Comparison of ENCODE assay signal across 8 cellular contexts in genomic region chr2:231483398-231484329, GRCh38. TPM values are rescaled to one million over a fixed set of nuclear protein-coding genes. Genes with fewer than 3 reads are reported as not detected.
DNase-seq lines count a peak whose midpoint lies in the region; ATAC-seq, FAIRE-seq and TF ChIP-seq lines count a peak whose summit lies in the region.

No MANE protein-coding gene starts in this region.

- 70% methylated on average over 6 of the region's 65 CpGs for WGBS in K562 (ENCODE audit: insufficient coverage, low coverage, missing lambda C conversion rate)
- WGBS in lung, 2 donors = 51 to 54% methylated on average over 64 to 65 of the region's 65 CpGs

- H3K36me3 ChIP-seq in Panc1 (ENCODE audit: control insufficient read depth, insufficient read depth, low read length) = no peaks in the 10 kb centered on the region
- no peaks in the 10 kb centered on the region for H3K36me3 ChIP-seq in K562 (ENCODE audit: control insufficient read depth, insufficient read depth, low read length)
- H3K36me3 ChIP-seq in lung (ENCODE audit: control insufficient read depth in 2 of 2, insufficient read depth in 2 of 2, low read length in 2 of 2) = no peaks in the 10 kb centered on the region

- TF ChIP-seq EP300 in K562 (IDR thresholded peaks at IDR 0.05; ENCODE audit: low read length) = no peak

- no peaks in the 10 kb centered on the region for H3K79me2 ChIP-seq in K562 (ENCODE audit: control insufficient read depth, insufficient read depth, low read length)

- no peak for DNase-seq in Panc1 (ENCODE audit: low read depth, low spot score)
- DNase-seq in K562 (ENCODE audit: extremely low read depth in 1 of 4, low spot score in 3 of 4) = no peak
- peak; percentile 30 for DNase-seq in lung (ENCODE audit: low spot score)
- DNase-seq in NK-92 treated with Interleukin-12 subunit alpha and Interleukin-12 subunit beta, amount 100 ng/mL, for 24 hours (lab: John Stamatoyannopoulos, UW) = no peak
- DNase-seq in GM12891 (ENCODE audit: insufficient read length, low spot score) = no peak
- DNase-seq in NCI-H82 (lab: John Stamatoyannopoulos, UW) = no peak

- H3K4me1 ChIP-seq in Panc1 (ENCODE audit: control insufficient read depth, insufficient read depth, low read length) (no peaks in the 10 kb centered on the region), K562 (replicated peaks in 1 of 2; ENCODE audit: control insufficient read depth in 2 of 2, insufficient read depth in 2 of 2, low read length in 2 of 2) (peaks cover 0 to 15% of the 10 kb centered on the region in 2 experiments; a peak in 2 of 5 replicates), lung (ENCODE audit: control insufficient read depth in 2 of 2, insufficient read depth in 2 of 2, low read length in 2 of 2) (peaks cover 0 to 5% of the 10 kb centered on the region in 2 donors)

- H4K20me1 ChIP-seq in K562 (replicated peaks; ENCODE audit: control insufficient read depth, insufficient read depth, low read length) = no peaks in the 10 kb centered on the region

- H3K27ac ChIP-seq in Panc1 (ENCODE audit: low read length) (no peak overlapping the region), K562 (ENCODE audit: extremely low read depth, low read depth, low read length) (no peak overlapping the region), lung (ENCODE audit: low read depth in 1 of 2, low read length in 1 of 2) (peak overlapping the region; percentile 58 to 88), temporal lobe (ENCODE audit: low read depth, low read length) (peak overlapping the region; percentile 44)

- H3K27me3 ChIP-seq in Panc1 (ENCODE audit: control insufficient read depth, insufficient read depth, low read length) = no peaks in the 10 kb centered on the region
- H3K27me3 ChIP-seq in K562 (ENCODE audit: control insufficient read depth in 2 of 2, insufficient read depth in 2 of 2, low read length in 2 of 2) = no peaks in the 10 kb centered on the region
- H3K27me3 ChIP-seq in lung (ENCODE audit: control insufficient read depth, insufficient read depth) = no peaks in the 10 kb centered on the region

- no peaks in the 10 kb centered on the region for H3K9me1 ChIP-seq in K562 (ENCODE audit: control insufficient read depth, insufficient read depth, low read length)

- in situ Hi-C loops in Panc1 (cut with HindIII; ENCODE audit: low pct_unique_long_range_greater_than_20kb, low sequenced_read_pairs) (no loop called here), K562 (cut with MboI) (no loop called here)

- BruUV-seq in Panc1 (replicated peaks; lab: Mats Ljungman, UMichigan) = no TSS peak
- no TSS peak for BruUV-seq in K562 (replicated peaks; lab: Mats Ljungman, UMichigan)

- H2AFZ ChIP-seq in K562 (ENCODE audit: low read depth, low read length) = peak overlapping the region; percentile 86; the same call in 1 of the 2 replicates

- CTCF ChIA-PET in Panc1 (lab: Charles Lee) (interaction anchor here (1.1 to 1.3 kb wide), 2 partner anchors 20 to 72 kb away, joined by 4 to 7 read pairs; partner anchors contain the start of gene NCL), K562 (lab: Yijun Ruan, JAX; ENCODE audit: low intra/inter-chr PET ratio) (no interaction called here)

- no peaks in the 10 kb centered on the region for H3K9me3 ChIP-seq in Panc1 (ENCODE audit: control insufficient read depth, insufficient read depth, low read depth, low read length)
- no peaks in the 10 kb centered on the region for H3K9me3 ChIP-seq in K562 (replicated peaks; ENCODE audit: control insufficient read depth, insufficient read depth, low read depth, low read length)
- H3K9me3 ChIP-seq in lung (ENCODE audit: control insufficient read depth in 2 of 2, insufficient read depth in 1 of 2, low read length in 1 of 2) = no peaks in the 10 kb centered on the region

- peak; percentile 10; the same call in 1 of the 2 replicates for ATAC-seq in Panc1
- no peak for ATAC-seq in K562
- ATAC-seq in lung (ENCODE audit: insufficient read depth, low FRiP score) = peak; percentile 60

- TF ChIP-seq POLR2A in K562 (conservative IDR thresholded peaks at IDR 0.05) = no peak
- no peak for TF ChIP-seq POLR2A in GM12891 (IDR thresholded peaks at IDR 0.05; ENCODE audit: low read depth, low read length)

- no peak overlapping the region for H3K4me2 ChIP-seq in K562 (ENCODE audit: insufficient read depth, low read length)

- TF ChIP-seq CTCF in GM12873 (IDR thresholded peaks at IDR 0.05; ENCODE audit: insufficient read depth, low read depth, low read length, missing control alignments) (peak; percentile 2), Panc1 (IDR thresholded peaks at IDR 0.05) (no peak; the same call in 1 of the 2 replicates), K562 (IDR thresholded peaks at IDR 0.05 in 2 of 3, conservative IDR thresholded peaks at IDR 0.05 in 1 of 3; ENCODE audit: insufficient read depth in 2 of 3, low read depth in 1 of 3, low read length in 3 of 3) (no peak), lung (IDR thresholded peaks at IDR 0.05; ENCODE audit: control extremely low read depth, extremely low read depth) (no peak)

- H3K9ac ChIP-seq in K562 (ENCODE audit: insufficient read depth in 1 of 2, low read depth in 2 of 2, low read length in 2 of 2) = peak overlapping the region in 1 of 2 experiments; percentile 81; a peak in 2 of 4 replicates

- TF ChIP-seq RAD21 in K562 (CRISPR knock-in tag; conservative IDR thresholded peaks at IDR 0.05 in 1 of 2, IDR thresholded peaks at IDR 0.05 in 1 of 2) = no peak

- intact Hi-C loops in Panc1 (cut with micrococcal nuclease; ENCODE audit: unreplicated experiment) (loop anchor here (2.0 kb wide), 1 partner anchor 75 kb away; no protein-coding TSS in a partner anchor), K562 (cut with micrococcal nuclease) (loop anchor here (2.0 kb wide), 1 partner anchor 75 kb away; no protein-coding TSS in a partner anchor)

- POLR2A ChIA-PET in Panc1 (lab: Charles Lee) (no interaction called here), K562 (lab: Yijun Ruan, JAX) (interaction anchor here (1.4 to 8.3 kb wide), 3 partner anchors 17 to 30 kb away, joined by 4 to 74 read pairs (median 6); partner anchors contain the start of gene NCL)

- no peak overlapping the region for H3K4me3 ChIP-seq in Panc1 (ENCODE audit: low read depth in 2 of 2, low read length in 2 of 2)
- H3K4me3 ChIP-seq in K562 = no peak overlapping the region
- H3K4me3 ChIP-seq in lung = peak overlapping the region; percentile 39

- FAIRE-seq in K562 (lab: Jason Lieb, UNC) (no peak), GM12891 (lab: Jason Lieb, UNC) (no peak)

TF ChIP-seq in K562, 482 proteins besides CTCF, POLR2A, EP300 and RAD21:
- no peak for TF ChIP-seq IRF2 (CRISPR knock-in tag; IDR thresholded peaks at IDR 0.05)
- 0 out of 2 replicates have a peak, but pooled peaks have one; percentile 1 for TF ChIP-seq PHF8 (IDR thresholded peaks at IDR 0.05; ENCODE audit: borderline replicate concordance, low read length)

TF ChIP-seq in GM12891, 5 proteins besides CTCF, POLR2A, EP300 and RAD21 (continues in another document):
- TF ChIP-seq POU2F2 (IDR thresholded peaks at IDR 0.05; ENCODE audit: low read depth, low read length) (no peak), TAF1 (IDR thresholded peaks at IDR 0.05; ENCODE audit: low read depth, low read length) (no peak)

RNA-seq across cellular contexts. Expression of gene NCL, which starts 19.4 kb away (rescaled TPM):
- total RNA-seq in Panc1 (2021; ENCODE audit: unreplicated experiment) (778 TPM), K562 (2014; rRNA removed) (327 and 460 TPM in 2 replicates), K562 (2014; rRNA removed; fragmentation: Illumina TruSeq; extraction: Trizol) (463 and 510 TPM in 2 replicates), K562 (2015; rRNA removed; fragmentation: Illumina TruSeq; extraction: Trizol) (315 and 361 TPM in 2 replicates), K562 (2021) (530 and 589 TPM in 2 replicates), lung (100 to 1,000 TPM; 321 to 373 TPM), temporal lobe (157 TPM)
- polyA plus RNA-seq in Panc1 (2012; ENCODE audit: insufficient read length) = 489 TPM
- total RNA-seq in K562 (2011; cell fraction: chromatin; rRNA removed; ENCODE audit: low replicate concordance) = 134 and 401 TPM in 2 replicates
- 48.9 and 57.2 TPM in 2 replicates for total RNA-seq in K562 (2011; cell fraction: nucleolus; rRNA removed)
- total RNA-seq in K562 (2011; cell fraction: nucleoplasm; rRNA removed) = 121 and 139 TPM in 2 replicates
- polyA plus RNA-seq in K562 (2011; rRNA removed) (130 and 194 TPM in 2 replicates), K562 (2014; fragmentation: Illumina TruSeq; extraction: Trizol) (609 and 732 TPM in 2 replicates), K562 (2014; fragmentation: Nextera tagmentation; extraction: Ambion mirVana) (10 to 100 TPM; 80.9 to 92.9 TPM), K562 (2014; rRNA removed) (440 and 520 TPM in 2 replicates), lung (100 to 1,000 TPM; 144 to 341 TPM)
- polyA plus RNA-seq in K562 (2011; cell fraction: cytosol; rRNA removed) = 35.3 and 59.4 TPM in 2 replicates
- polyA plus RNA-seq in K562 (2011; cell fraction: nucleus; rRNA removed) = 92.8 and 111 TPM in 2 replicates
- 251 and 327 TPM in 2 replicates for polyA plus RNA-seq in K562 (2012)
- 335 and 337 TPM in 2 replicates for polyA minus RNA-seq in K562 (2011; rRNA and poly(A)+ RNA removed)
- polyA minus RNA-seq in K562 (2011; cell fraction: cytosol; rRNA and poly(A)+ RNA removed) = 118 and 138 TPM in 2 replicates
- 47.0 and 106 TPM in 2 replicates for polyA minus RNA-seq in K562 (2011; cell fraction: nucleus; rRNA and poly(A)+ RNA removed)
- polyA plus RNA-seq in GM12891 (2012; ENCODE audit: low read depth, missing spikeins) = 341 TPM

RNA-seq across cellular contexts. Expression of gene NMUR1, which starts 46.6 kb away (rescaled TPM):
- total RNA-seq in Panc1 (2021; ENCODE audit: unreplicated experiment) = 0.28 TPM
- polyA plus RNA-seq in Panc1 (2012; ENCODE audit: insufficient read length) = 0.62 TPM
- 0.35 and 0.83 TPM in 2 replicates for total RNA-seq in K562 (2011; cell fraction: chromatin; rRNA removed; ENCODE audit: low replicate concordance)
- 0.53 and 0.83 TPM in 2 replicates for total RNA-seq in K562 (2011; cell fraction: nucleolus; rRNA removed)
- 0.51 and 0.61 TPM in 2 replicates for total RNA-seq in K562 (2011; cell fraction: nucleoplasm; rRNA removed)
- 0.05 and 0.20 TPM in 2 replicates for total RNA-seq in K562 (2014; rRNA removed)
- total RNA-seq in K562 (2014; rRNA removed; fragmentation: Illumina TruSeq; extraction: Trizol) = 0.07 and 0.16 TPM in 2 replicates
- total RNA-seq in K562 (2015; rRNA removed; fragmentation: Illumina TruSeq; extraction: Trizol) = 0.08 and 0.18 TPM in 2 replicates
- total RNA-seq in K562 (2021) = 0.27 and 0.34 TPM in 2 replicates
- 0.15 and 0.19 TPM in 2 replicates for polyA plus RNA-seq in K562 (2011; rRNA removed)
- polyA plus RNA-seq in K562 (2011; cell fraction: cytosol; rRNA removed) = 0.16 and 0.32 TPM in 2 replicates
- polyA plus RNA-seq in K562 (2011; cell fraction: nucleus; rRNA removed) = 0.48 and 0.51 TPM in 2 replicates
- polyA plus RNA-seq in K562 (2012) = 0.38 and 0.71 TPM in 2 replicates
- 0.15 and 0.21 TPM in 2 replicates for polyA plus RNA-seq in K562 (2014; fragmentation: Illumina TruSeq; extraction: Trizol)
- polyA plus RNA-seq in K562 (2014; fragmentation: Nextera tagmentation; extraction: Ambion mirVana) = under 1 TPM; 0.01 to 0.06 TPM
- 0.12 and 0.15 TPM in 2 replicates for polyA plus RNA-seq in K562 (2014; rRNA removed)
- polyA minus RNA-seq in K562 (2011; rRNA and poly(A)+ RNA removed) = 0.06 TPM in 1 of 2 replicates, not detected in the other
- polyA minus RNA-seq in K562 (2011; cell fraction: cytosol; rRNA and poly(A)+ RNA removed) = not detected in 2 replicates
- polyA minus RNA-seq in K562 (2011; cell fraction: nucleus; rRNA and poly(A)+ RNA removed) = 0.11 and 0.13 TPM in 2 replicates
- 1 to 10 TPM in 1 of 2 donors, under 1 TPM in 1; 0.65 to 1.2 TPM for total RNA-seq in lung
- polyA plus RNA-seq in lung = under 1 TPM; 0.72 to 0.89 TPM
- under 0.01 TPM for total RNA-seq in temporal lobe
- 0.31 TPM for polyA plus RNA-seq in GM12891 (2012; ENCODE audit: low read depth, missing spikeins)

Comparison
In these comparisons a context has a peak if more than half of its experiments do, and no peak if none do; other contexts are left out.
1. H3K27ac ChIP-seq: peak in lung (2 of 2) and temporal lobe (single experiment); none in Panc1 (single experiment) and K562 (single experiment).